ENCODE assay signal across 9 cellular contexts in genomic region chr12:89390802-89391673, GRCh38. TPM values are rescaled to one million over a fixed set of nuclear protein-coding genes. Genes with fewer than 3 reads are reported as not detected.
A peak's percentile ranks its signal among the peaks of the same experiment; 100 is the strongest.
DNase-seq lines count a peak whose midpoint lies in the region; ATAC-seq and TF ChIP-seq lines count a peak whose summit lies in the region.
"Had no signal": no experiment of that assay in that cellular context is flagged by ENCODE, and none has a peak within 500 bp of the region (broad histone marks: within the 10 kb centered on the region; RNA-seq: fewer than 3 reads in every experiment).

No MANE protein-coding gene starts in this region.

- no peak overlapping the region for H3K4me3 ChIP-seq in CD8-positive, alpha-beta memory T cell (ENCODE audit: low read length)
- H3K4me3 ChIP-seq in choroid plexus epithelial cell (ENCODE audit: low read depth, low read length) = no peak overlapping the region

- peaks cover 11% of the 10 kb centered on the region for H3K4me1 ChIP-seq in CD8-positive, alpha-beta memory T cell (ENCODE audit: insufficient read depth, low read length)

- no peak overlapping the region for H3K4me3 Mint-ChIP-seq in CD8-positive, alpha-beta memory T cell
- peak overlapping the region in 1 of 3 experiments; percentile 7 for H3K4me3 Mint-ChIP-seq in nephron

- CTCF ChIA-PET in CD8-positive, alpha-beta memory T cell (lab: Charles Lee) = no interaction called here

- DNase-seq in CD8-positive, alpha-beta memory T cell = no peak
- DNase-seq in MV-4-11 (lab: John Stamatoyannopoulos, UW) = peak; percentile 61
- DNase-seq in choroid plexus epithelial cell (ENCODE audit: low read depth) = peak; percentile 86
- no peak for DNase-seq in AG20443 (ENCODE audit: low spot score)
- no peak for DNase-seq in 8988T
- no peak for DNase-seq in SW480 (ENCODE audit: low spot score)
- DNase-seq: NCI-H526 treated with DMSO at 0.1 percent for 48 hours had no signal

- POLR2A ChIA-PET in CD8-positive, alpha-beta memory T cell (lab: Charles Lee) = no interaction called here

- no peaks in the 10 kb centered on the region for H3K27me3 Mint-ChIP-seq in CD8-positive, alpha-beta memory T cell
- H3K27me3 Mint-ChIP-seq in nephron (ENCODE audit: low read depth) = no peaks in the 10 kb centered on the region

- no peaks in the 10 kb centered on the region for H3K27me3 ChIP-seq in CD8-positive, alpha-beta memory T cell (ENCODE audit: insufficient read depth, low read length, poor library complexity, severe bottlenecking)

- no peaks in the 10 kb centered on the region for H3K36me3 ChIP-seq in CD8-positive, alpha-beta memory T cell (ENCODE audit: insufficient read depth, low read length)

- ATAC-seq in HG03097 (IDR thresholded peaks at IDR 0.05; ENCODE audit: low FRiP score, unreplicated experiment) = no peak

- peaks cover 2 to 13% (median 11%) of the 10 kb centered on the region in 3 donors for H3K4me1 Mint-ChIP-seq in CD8-positive, alpha-beta memory T cell
- H3K4me1 Mint-ChIP-seq in nephron = peaks cover 22% of the 10 kb centered on the region

- no peak overlapping the region for H3K27ac Mint-ChIP-seq in CD8-positive, alpha-beta memory T cell
- peak overlapping the region; percentile 34 to 72 (median 44) for H3K27ac Mint-ChIP-seq in nephron

- peak overlapping the region; percentile 20 for H3K27ac ChIP-seq in CD8-positive, alpha-beta memory T cell (ENCODE audit: low read depth, low read length)

- peaks cover 0 to 6% (median 0%) of the 10 kb centered on the region in 3 donors for H3K36me3 Mint-ChIP-seq in CD8-positive, alpha-beta memory T cell
- no peaks in the 10 kb centered on the region for H3K36me3 Mint-ChIP-seq in nephron (ENCODE audit: low read depth)

- no peaks in the 10 kb centered on the region for H3K9me3 Mint-ChIP-seq in CD8-positive, alpha-beta memory T cell
- H3K9me3 Mint-ChIP-seq in nephron = no peaks in the 10 kb centered on the region

- no peak for TF ChIP-seq CTCF in choroid plexus epithelial cell (conservative IDR thresholded peaks at IDR 0.05; ENCODE audit: low read depth, low read length)
- no peak for TF ChIP-seq CTCF in nephron (IDR thresholded peaks at IDR 0.05; ENCODE audit: unreplicated experiment in 3 of 3)

- no peaks in the 10 kb centered on the region for H3K9me3 ChIP-seq in CD8-positive, alpha-beta memory T cell (ENCODE audit: low read length)

RNA-seq across cellular contexts. Expression of gene DUSP6, which starts 38.7 kb away (rescaled TPM):
- 10 to 100 TPM; 23.4 to 24.8 TPM for total RNA-seq in CD8-positive, alpha-beta memory T cell
- polyA plus RNA-seq in CD8-positive, alpha-beta memory T cell = 3.8 TPM

Comparison
In these comparisons a context has a peak if more than half of its experiments do, and no peak if none do; other contexts are left out.
1. DNase-seq: peak in MV-4-11 (single experiment) and choroid plexus epithelial cell (single experiment); none in CD8-positive, alpha-beta memory T cell (0 of 5), AG20443 (single experiment), 8988T (single experiment) and SW480 (single experiment).
2. H3K27ac Mint-ChIP-seq: peak in nephron (3 of 3); none in CD8-positive, alpha-beta memory T cell (0 of 8).